Comparison of ENCODE assay signal across 11 cellular contexts in the genomic region with DNA sequence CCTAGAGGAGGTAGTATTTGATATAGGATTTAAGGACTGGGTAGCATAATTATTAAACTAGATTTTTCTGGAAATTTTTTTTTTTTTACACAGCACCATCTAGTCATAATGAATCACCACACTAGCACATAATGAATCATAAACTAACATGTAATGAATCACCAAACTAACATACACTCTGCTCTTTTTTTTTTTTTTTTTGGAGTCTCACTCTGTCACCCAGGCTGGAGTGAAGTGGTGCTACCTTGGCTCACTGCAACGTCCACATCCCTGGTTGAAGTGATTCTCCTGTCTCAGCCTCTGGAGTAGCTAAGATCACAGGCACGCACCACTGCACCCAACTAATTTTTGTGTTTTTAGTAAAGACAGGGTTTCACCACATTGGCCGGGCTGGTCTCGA.
DNase-seq lines count a peak whose midpoint lies in the region; ATAC-seq and TF ChIP-seq lines count a peak whose summit lies in the region.
"Had no signal": no experiment of that assay in that cellular context is flagged by ENCODE, and none has a peak within 500 bp of the region (broad histone marks: within the 10 kb centered on the region; RNA-seq: fewer than 3 reads in every experiment).

No MANE protein-coding gene starts in this region.

- H3K9me3 Mint-ChIP-seq in activated T-cell treated with anti-CD3 and anti-CD28 coated beads, Interleukin-2, amount 50 U/mL, for 4 hours, result no peaks in the 10 kb centered on the region
- no peaks in the 10 kb centered on the region for H3K9me3 Mint-ChIP-seq in CD4-positive, alpha-beta T cell
- no peaks in the 10 kb centered on the region for H3K9me3 Mint-ChIP-seq in effector memory CD8-positive, alpha-beta T cell
- H3K9me3 Mint-ChIP-seq: central memory CD8-positive, alpha-beta T cell had no signal

- no peak overlapping the region for H3K27ac ChIP-seq in CD4-positive, alpha-beta T cell (ENCODE audit: low read depth, low read length)

- H3K36me3 Mint-ChIP-seq in activated T-cell treated with anti-CD3 and anti-CD28 coated beads, Interleukin-2, amount 50 U/mL, for 4 hours (ENCODE audit: insufficient read depth), result no peaks in the 10 kb centered on the region
- no peaks in the 10 kb centered on the region for H3K36me3 Mint-ChIP-seq in CD4-positive, alpha-beta T cell (ENCODE audit: low read depth)
- H3K36me3 Mint-ChIP-seq in effector memory CD8-positive, alpha-beta T cell (ENCODE audit: insufficient read depth), result no peaks in the 10 kb centered on the region

- no peaks in the 10 kb centered on the region for H3K27me3 Mint-ChIP-seq in activated T-cell treated with anti-CD3 and anti-CD28 coated beads, Interleukin-2, amount 50 U/mL, for 4 hours (ENCODE audit: low read depth)
- no peaks in the 10 kb centered on the region for H3K27me3 Mint-ChIP-seq in CD4-positive, alpha-beta T cell
- peaks cover 6 to 8% of the 10 kb centered on the region in 2 donors for H3K27me3 Mint-ChIP-seq in effector memory CD8-positive, alpha-beta T cell

- POLR2A ChIA-PET in CD4-positive, alpha-beta T cell (lab: Charles Lee), result interaction anchor here (0.9 kb wide), 1 partner anchor 18 kb away, joined by 4 read pairs; no protein-coding TSS in a partner anchor

- CTCF ChIA-PET in CD4-positive, alpha-beta T cell (lab: Charles Lee), result no interaction called here

- H3K27me3 ChIP-seq in CD4-positive, alpha-beta T cell (ENCODE audit: control insufficient read depth, insufficient read depth, low read length), result no peaks in the 10 kb centered on the region

- no peak overlapping the region for H3K4me3 ChIP-seq in cardiac fibroblast (replicated peaks in 1 of 2; ENCODE audit: low read depth in 2 of 2, low read length in 2 of 2)

- H3K27ac Mint-ChIP-seq in CD4-positive, alpha-beta T cell, result no peak overlapping the region
- H3K27ac Mint-ChIP-seq in effector memory CD8-positive, alpha-beta T cell, result no peak overlapping the region

- H3K4me3 Mint-ChIP-seq in activated T-cell treated with anti-CD3 and anti-CD28 coated beads, Interleukin-2, amount 50 U/mL, for 4 hours, result no peak overlapping the region
- no peak overlapping the region for H3K4me3 Mint-ChIP-seq in CD4-positive, alpha-beta T cell
- no peak overlapping the region for H3K4me3 Mint-ChIP-seq in effector memory CD8-positive, alpha-beta T cell
- H3K4me3 Mint-ChIP-seq: central memory CD8-positive, alpha-beta T cell had no signal

- H3K4me1 Mint-ChIP-seq in activated T-cell treated with anti-CD3 and anti-CD28 coated beads, Interleukin-2, amount 50 U/mL, for 4 hours (ENCODE audit: low read depth), result peaks cover 11% of the 10 kb centered on the region
- H3K4me1 Mint-ChIP-seq in CD4-positive, alpha-beta T cell (ENCODE audit: low read depth), result peaks cover 9% of the 10 kb centered on the region
- H3K4me1 Mint-ChIP-seq in effector memory CD8-positive, alpha-beta T cell (ENCODE audit: low read depth in 2 of 2), result no peaks in the 10 kb centered on the region
- H3K4me1 Mint-ChIP-seq: central memory CD8-positive, alpha-beta T cell had no signal

- no peak for TF ChIP-seq CTCF in cardiac fibroblast (IDR thresholded peaks at IDR 0.05; ENCODE audit: low read depth, low read length)
- TF ChIP-seq CTCF in CD4-positive, alpha-beta T cell (IDR thresholded peaks at IDR 0.05), result no peak

- DNase-seq in activated T-cell treated with anti-CD3 and anti-CD28 coated beads, Interleukin-2, amount 50 U/mL, for 4 hours, result no peak
- DNase-seq in activated T-cell treated with anti-CD3 and anti-CD28 coated beads for 4 hours (no peak), cardiac fibroblast (ENCODE audit: low read depth in 2 of 2) (peak; percentile 28 to 79), NCI-H1417 (lab: John Stamatoyannopoulos, UW) (no peak)
- DNase-seq in stimulated activated naive CD8-positive, alpha-beta T cell treated with anti-CD3 and anti-CD28 coated beads, Interleukin-15, Interleukin-2, amounts not matched to agents 100 U/mL and 50 U/mL, for 24 hours, result no peak
- no peak for DNase-seq in CD4-positive, alpha-beta T cell
- no peak for DNase-seq in effector memory CD8-positive, alpha-beta T cell
- DNase-seq: activated CD4-positive, alpha-beta T cell treated with anti-CD3 and anti-CD28 coated beads, Interleukin-2, amount 50 U/mL, for 1 hour; Kasumi-1 had no signal

- H3K9me3 ChIP-seq in CD4-positive, alpha-beta T cell (ENCODE audit: control insufficient read depth, low read length), result no peaks in the 10 kb centered on the region

- intact Hi-C loops in CD4-positive, alpha-beta T cell (cut with DNase I, micrococcal nuclease), result no loop called here

- ATAC-seq in activated T-cell treated with anti-CD3 and anti-CD28 coated beads, Interleukin-2, amount 50 U/mL, for 4 hours, result peak; percentile 55 to 72
- ATAC-seq in HG03432 (IDR thresholded peaks at IDR 0.05; ENCODE audit: unreplicated experiment), result peak; percentile 67
- peak; percentile 72 for ATAC-seq in stimulated activated naive CD8-positive, alpha-beta T cell treated with anti-CD3 and anti-CD28 coated beads, Interleukin-15, Interleukin-2, amounts not matched to agents 100 U/mL and 50 U/mL, for 24 hours
- ATAC-seq in CD4-positive, alpha-beta T cell (ENCODE audit: poor library complexity), result no peak
- no peak for ATAC-seq in effector memory CD8-positive, alpha-beta T cell (replicated peaks)

Comparison
In these comparisons a context has a peak if more than half of its experiments do, and no peak if none do; other contexts are left out.
1. ATAC-seq: peak in activated T-cell treated with anti-CD3 and anti-CD28 coated beads, Interleukin-2, amount 50 U/mL, for 4 hours (2 of 2), HG03432 (single experiment) and stimulated activated naive CD8-positive, alpha-beta T cell treated with anti-CD3 and anti-CD28 coated beads, Interleukin-15, Interleukin-2, amounts not matched to agents 100 U/mL and 50 U/mL, for 24 hours (single experiment); none in CD4-positive, alpha-beta T cell (single experiment) and effector memory CD8-positive, alpha-beta T cell (single experiment).
2. DNase-seq: peak in cardiac fibroblast (2 of 2); none in activated T-cell treated with anti-CD3 and anti-CD28 coated beads, Interleukin-2, amount 50 U/mL, for 4 hours (single experiment), activated T-cell treated with anti-CD3 and anti-CD28 coated beads for 4 hours (single experiment), stimulated activated naive CD8-positive, alpha-beta T cell treated with anti-CD3 and anti-CD28 coated beads, Interleukin-15, Interleukin-2, amounts not matched to agents 100 U/mL and 50 U/mL, for 24 hours (single experiment), NCI-H1417 (0 of 3), CD4-positive, alpha-beta T cell (0 of 10) and effector memory CD8-positive, alpha-beta T cell (0 of 3).